ENCODE assay signal across 11 cellular contexts in genomic region chr12:124756151-124756550, GRCh38.
DNase-seq lines count a peak whose midpoint lies in the region; TF ChIP-seq lines count a peak whose summit lies in the region.
"Had no signal": no experiment of that assay in that cellular context is flagged by ENCODE, and none has a peak within 500 bp of the region (broad histone marks: within the 10 kb centered on the region; RNA-seq: fewer than 3 reads in every experiment).

No MANE protein-coding gene starts in this region.

- WGBS in testis, 2 donors = 93 to 97% methylated on average over 5 to 6 of the region's 6 CpGs
- no CpG with 5 or more reads among the region's 6 CpGs for WGBS in mesendoderm (ENCODE audit: extremely low coverage, insufficient coverage, low lambda C conversion rate)

- intact Hi-C loops in testis (cut with DNase I; ENCODE audit: low total_unique reads) = no loop called here

- H2BK15ac ChIP-seq in mesendoderm (replicated peaks; ENCODE audit: low read depth) = no peak overlapping the region

- H3K56ac ChIP-seq in mesendoderm (ENCODE audit: low read length) = no peak overlapping the region

- no peak overlapping the region for H2BK5ac ChIP-seq in mesendoderm (ENCODE audit: low read length)

- no peak overlapping the region for H3K4me2 ChIP-seq in mesendoderm (ENCODE audit: low read length)

- TF ChIP-seq CTCF in right atrium auricular region (IDR thresholded peaks at IDR 0.05) = no peak
- TF ChIP-seq CTCF in testis (IDR thresholded peaks at IDR 0.05) = no peak

- H3K23ac ChIP-seq in mesendoderm (ENCODE audit: low read length) = no peak overlapping the region

- H3K9me3 ChIP-seq in SJSA1 (replicated peaks) (0 out of 2 replicates have a peak, but pooled peaks cover 8% of the 10 kb centered on the region), right atrium auricular region (peaks cover 0 to 7% of the 10 kb centered on the region in 2 donors), testis (no peaks in the 10 kb centered on the region)

- no peak overlapping the region for H3K18ac ChIP-seq in mesendoderm (ENCODE audit: low read length)

- no peak overlapping the region for H3K4me3 ChIP-seq in SJSA1
- no peak overlapping the region for H3K4me3 ChIP-seq in right atrium auricular region
- H3K4me3 ChIP-seq in testis = no peak overlapping the region
- no peak overlapping the region for H3K4me3 ChIP-seq in mesendoderm (ENCODE audit: low read length)

- H4K5ac ChIP-seq in mesendoderm (ENCODE audit: low read length) = no peak overlapping the region

- H3K79me2 ChIP-seq in mesendoderm (ENCODE audit: control insufficient read depth, insufficient read depth, low read length) = no peaks in the 10 kb centered on the region

- H3K9ac ChIP-seq in mesendoderm (ENCODE audit: low read length) = no peak overlapping the region

- no peak overlapping the region for H3K4ac ChIP-seq in mesendoderm (ENCODE audit: low read depth, low read length)

- H2BK120ac ChIP-seq in mesendoderm (ENCODE audit: low read depth, low read length) = no peak overlapping the region

- H3K27ac ChIP-seq in SJSA1 (peak overlapping the region; percentile 61), right atrium auricular region (peak overlapping the region; percentile 82 to 94), substantia nigra (ENCODE audit: low read depth, low read length, poor library complexity, severe bottlenecking) (peak overlapping the region; percentile 95), testis (peak overlapping the region in 1 of 2 donors; percentile 82), mesendoderm (ENCODE audit: low read depth, low read length) (no peak overlapping the region)

- H3K27me3 ChIP-seq in SJSA1 (replicated peaks) (no peaks in the 10 kb centered on the region), right atrium auricular region (no peaks in the 10 kb centered on the region), testis (no peaks in the 10 kb centered on the region), mesendoderm (ENCODE audit: insufficient read depth, low read length, poor library complexity) (no peaks in the 10 kb centered on the region)

- DNase-seq in LHCN-M2 (ENCODE audit: low read depth) (peak; percentile 72), SJSA1 (ENCODE audit: low read depth in 1 of 2, low spot score in 2 of 2) (peak; percentile 77 to 79), right atrium auricular region (ENCODE audit: low spot score) (no peak), substantia nigra (lab: John Stamatoyannopoulos, UW) (no peak), retina (no peak), testis (no peak), mesendoderm (no peak)
- no peak for DNase-seq in stimulated activated naive CD4-positive, alpha-beta T cell (lab: John Stamatoyannopoulos, UW)
- DNase-seq: activated CD4-positive, alpha-beta T cell treated with anti-CD3 and anti-CD28 coated beads, Interleukin-2, amount 50 U/mL, for 4 hours; DMS153; NCI-H2171 had no signal

- H3K4me1 ChIP-seq in SJSA1 (replicated peaks) = peaks cover 36% of the 10 kb centered on the region
- H3K4me1 ChIP-seq in right atrium auricular region = peaks cover 3 to 71% of the 10 kb centered on the region in 2 donors
- peaks cover 32% of the 10 kb centered on the region for H3K4me1 ChIP-seq in testis
- peaks cover 9% of the 10 kb centered on the region for H3K4me1 ChIP-seq in mesendoderm (ENCODE audit: control insufficient read depth, low read depth, low read length)

- no peak overlapping the region for H4K8ac ChIP-seq in mesendoderm (ENCODE audit: low read depth, low read length)

- TF ChIP-seq POLR2A in testis (IDR thresholded peaks at IDR 0.05) = no peak

- H3K36me3 ChIP-seq in SJSA1 (no peaks in the 10 kb centered on the region), right atrium auricular region (no peaks in the 10 kb centered on the region), testis (ENCODE audit: low read depth, missing control alignments) (no peaks in the 10 kb centered on the region), mesendoderm (ENCODE audit: control insufficient read depth, insufficient read depth, low read length) (no peaks in the 10 kb centered on the region)

- H3K79me1 ChIP-seq in mesendoderm (ENCODE audit: low read length) = no peaks in the 10 kb centered on the region

- no peak overlapping the region for H2AK5ac ChIP-seq in mesendoderm (ENCODE audit: low read length)

Comparison
In these comparisons a context has a peak if more than half of its experiments do, and no peak if none do; other contexts are left out.
1. DNase-seq: peak in LHCN-M2 (single experiment) and SJSA1 (2 of 2); none in right atrium auricular region (single experiment), substantia nigra (0 of 49), retina (single experiment), testis (single experiment), mesendoderm (single experiment) and stimulated activated naive CD4-positive, alpha-beta T cell (0 of 6).